Comparison of ENCODE assay signal across 8 cellular contexts in genomic region chr18:54357660-54358494, GRCh38. TPM values are rescaled to one million over a fixed set of nuclear protein-coding genes. Genes with fewer than 3 reads are reported as not detected.
DNase-seq lines count a peak whose midpoint lies in the region; ATAC-seq and TF ChIP-seq lines count a peak whose summit lies in the region.

Gene C18orf54, plus strand, starts transcription at chr18:54357906. Its CDS starts 2,667 bp downstream, at chr18:54360573.
Gene STARD6, minus strand, starts transcription at chr18:54357858. Its CDS starts 3,285 bp downstream, at chr18:54354573.

- H3K36me3 ChIP-seq in kidney epithelial cell (ENCODE audit: control insufficient read depth, insufficient read depth, low read length): no peaks in the 10 kb centered on the region

- peaks cover 22% of the 10 kb centered on the region for H3K4me1 Mint-ChIP-seq in central memory CD8-positive, alpha-beta T cell

- peak; percentile 94 for ATAC-seq in GM19025 (IDR thresholded peaks at IDR 0.05; ENCODE audit: low read depth, unreplicated experiment)
- ATAC-seq in HG03280 (IDR thresholded peaks at IDR 0.05; ENCODE audit: unreplicated experiment): peak; percentile 96
- ATAC-seq in central memory CD8-positive, alpha-beta T cell (replicated peaks; ENCODE audit: extremely low read depth, poor library complexity, severe bottlenecking): peak; percentile 94

- H3K4me3 Mint-ChIP-seq in central memory CD8-positive, alpha-beta T cell: peak within 1 kb of the TSS; percentile 99

- H3K4me3 ChIP-seq in kidney epithelial cell (ENCODE audit: low read depth, low read length): peak within 1 kb of the TSS; percentile 83

- DNase-seq in AML-193 (lab: John Stamatoyannopoulos, UW) (peak; percentile 83 to 84), NCI-H226 (peak; percentile 71), kidney epithelial cell (ENCODE audit: low read depth) (peak; percentile 56)
- DNase-seq in activated CD4-positive, CD25-positive, alpha-beta regulatory T cell (lab: John Stamatoyannopoulos, UW): peak; percentile 72 to 85 (median 78)
- peak; percentile 81 for DNase-seq in central memory CD8-positive, alpha-beta T cell (ENCODE audit: low spot score in 2 of 2)
- DNase-seq in stimulated activated CD4-positive, alpha-beta T cell treated with anti-CD3 and anti-CD28 coated beads, Interleukin-15, amount 100 ng/mL, for 24 hours: peak; percentile 89

- H3K27me3 Mint-ChIP-seq in central memory CD8-positive, alpha-beta T cell: no peaks in the 10 kb centered on the region

- no peaks in the 10 kb centered on the region for H3K9me3 Mint-ChIP-seq in central memory CD8-positive, alpha-beta T cell

- H3K36me3 Mint-ChIP-seq in central memory CD8-positive, alpha-beta T cell (ENCODE audit: insufficient read depth): peaks cover 17% of the 10 kb centered on the region

- TF ChIP-seq CTCF in kidney epithelial cell (IDR thresholded peaks at IDR 0.05; ENCODE audit: insufficient read depth, low read length, poor library complexity, severe bottlenecking): peak; percentile 39

- no peaks in the 10 kb centered on the region for H3K27me3 ChIP-seq in kidney epithelial cell (ENCODE audit: control insufficient read depth, insufficient read depth, low read length)

- peak within 1 kb of the TSS; percentile 98 for H3K27ac Mint-ChIP-seq in central memory CD8-positive, alpha-beta T cell (ENCODE audit: low read depth)

RNA-seq across cellular contexts. Expression of gene C18orf54, which starts in this region (rescaled TPM):
- 3.4 and 4.4 TPM in 2 replicates for total RNA-seq in kidney epithelial cell

RNA-seq across cellular contexts. Expression of gene STARD6, which starts in this region (rescaled TPM):
- total RNA-seq in kidney epithelial cell: not detected in 2 replicates

Comparison
In these comparisons a context has a peak if more than half of its experiments do, and no peak if none do; other contexts are left out.
1. Peak in every context shown above with its lines: DNase-seq, ATAC-seq and H3K4me3 ChIP-seq.